In the genomic region with DNA sequence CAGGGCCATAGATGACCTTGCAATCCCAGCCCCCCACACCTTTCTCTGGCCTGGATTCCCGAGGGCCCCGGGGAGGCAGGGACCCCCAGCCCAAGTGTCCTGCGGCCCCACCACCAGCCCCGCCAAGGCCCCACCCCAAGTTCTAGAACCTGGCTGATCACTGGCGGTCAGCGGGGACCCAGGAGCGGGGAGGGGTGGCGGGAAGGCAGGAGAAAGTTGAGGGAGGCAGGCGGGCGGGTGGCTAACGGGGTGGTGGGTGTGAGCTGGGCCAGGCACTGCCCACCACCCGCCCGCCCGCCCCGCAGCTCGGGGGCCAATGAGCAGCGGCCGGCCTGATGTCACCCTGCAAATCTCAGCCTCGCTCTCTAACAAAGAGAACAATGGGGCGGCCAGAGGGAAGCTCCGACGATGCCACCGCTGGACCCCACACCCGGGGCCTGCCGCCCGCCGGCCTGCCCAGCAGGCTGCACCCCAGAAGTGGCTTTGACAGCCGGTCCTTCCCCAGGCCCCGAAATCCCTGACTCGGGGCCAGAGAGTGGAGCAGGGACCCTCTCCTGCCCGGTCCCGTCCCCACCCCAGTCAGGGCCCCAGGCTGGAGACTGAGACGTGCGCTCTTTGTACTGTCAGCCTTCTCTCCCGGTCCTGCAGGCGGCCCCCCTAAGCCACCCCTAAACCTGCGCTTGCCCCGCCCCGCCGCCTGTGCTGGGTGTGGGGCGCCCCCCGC, we compare ENCODE assay signal across 1 cellular context.
A peak's percentile ranks its signal among the peaks of the same experiment; 100 is the strongest.
TF ChIP-seq lines count a peak whose summit lies in the region.

No MANE protein-coding gene starts in this region.

TF ChIP-seq in HepG2, 621 proteins besides CTCF, POLR2A, EP300 and RAD21 (continued from another document and continues in another):
- TF ChIP-seq, protein P1, sequence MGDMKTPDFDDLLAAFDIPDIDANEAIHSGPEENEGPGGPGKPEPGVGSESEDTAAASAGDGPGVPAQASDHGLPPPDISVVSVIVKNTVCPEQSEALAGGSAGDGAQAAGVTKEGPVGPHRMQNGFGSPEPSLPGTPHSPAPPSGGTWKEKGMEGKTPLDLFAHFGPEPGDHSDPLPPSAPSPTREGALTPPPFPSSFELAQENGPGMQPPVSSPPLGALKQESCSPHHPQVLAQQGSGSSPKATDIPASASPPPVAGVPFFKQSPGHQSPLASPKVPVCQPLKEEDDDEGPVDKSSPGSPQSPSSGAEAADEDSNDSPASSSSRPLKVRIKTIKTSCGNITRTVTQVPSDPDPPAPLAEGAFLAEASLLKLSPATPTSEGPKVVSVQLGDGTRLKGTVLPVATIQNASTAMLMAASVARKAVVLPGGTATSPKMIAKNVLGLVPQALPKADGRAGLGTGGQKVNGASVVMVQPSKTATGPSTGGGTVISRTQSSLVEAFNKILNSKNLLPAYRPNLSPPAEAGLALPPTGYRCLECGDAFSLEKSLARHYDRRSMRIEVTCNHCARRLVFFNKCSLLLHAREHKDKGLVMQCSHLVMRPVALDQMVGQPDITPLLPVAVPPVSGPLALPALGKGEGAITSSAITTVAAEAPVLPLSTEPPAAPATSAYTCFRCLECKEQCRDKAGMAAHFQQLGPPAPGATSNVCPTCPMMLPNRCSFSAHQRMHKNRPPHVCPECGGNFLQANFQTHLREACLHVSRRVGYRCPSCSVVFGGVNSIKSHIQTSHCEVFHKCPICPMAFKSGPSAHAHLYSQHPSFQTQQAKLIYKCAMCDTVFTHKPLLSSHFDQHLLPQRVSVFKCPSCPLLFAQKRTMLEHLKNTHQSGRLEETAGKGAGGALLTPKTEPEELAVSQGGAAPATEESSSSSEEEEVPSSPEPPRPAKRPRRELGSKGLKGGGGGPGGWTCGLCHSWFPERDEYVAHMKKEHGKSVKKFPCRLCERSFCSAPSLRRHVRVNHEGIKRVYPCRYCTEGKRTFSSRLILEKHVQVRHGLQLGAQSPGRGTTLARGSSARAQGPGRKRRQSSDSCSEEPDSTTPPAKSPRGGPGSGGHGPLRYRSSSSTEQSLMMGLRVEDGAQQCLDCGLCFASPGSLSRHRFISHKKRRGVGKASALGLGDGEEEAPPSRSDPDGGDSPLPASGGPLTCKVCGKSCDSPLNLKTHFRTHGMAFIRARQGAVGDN (CRISPR knock-in tag; IDR thresholded peaks at IDR 0.05): peak; percentile 5
- no peak for TF ChIP-seq REL (CRISPR knock-in tag; conservative IDR thresholded peaks at IDR 0.05)
- TF ChIP-seq KLF11 (CRISPR knock-in tag; IDR thresholded peaks at IDR 0.05): no peak
- TF ChIP-seq, protein P2, sequence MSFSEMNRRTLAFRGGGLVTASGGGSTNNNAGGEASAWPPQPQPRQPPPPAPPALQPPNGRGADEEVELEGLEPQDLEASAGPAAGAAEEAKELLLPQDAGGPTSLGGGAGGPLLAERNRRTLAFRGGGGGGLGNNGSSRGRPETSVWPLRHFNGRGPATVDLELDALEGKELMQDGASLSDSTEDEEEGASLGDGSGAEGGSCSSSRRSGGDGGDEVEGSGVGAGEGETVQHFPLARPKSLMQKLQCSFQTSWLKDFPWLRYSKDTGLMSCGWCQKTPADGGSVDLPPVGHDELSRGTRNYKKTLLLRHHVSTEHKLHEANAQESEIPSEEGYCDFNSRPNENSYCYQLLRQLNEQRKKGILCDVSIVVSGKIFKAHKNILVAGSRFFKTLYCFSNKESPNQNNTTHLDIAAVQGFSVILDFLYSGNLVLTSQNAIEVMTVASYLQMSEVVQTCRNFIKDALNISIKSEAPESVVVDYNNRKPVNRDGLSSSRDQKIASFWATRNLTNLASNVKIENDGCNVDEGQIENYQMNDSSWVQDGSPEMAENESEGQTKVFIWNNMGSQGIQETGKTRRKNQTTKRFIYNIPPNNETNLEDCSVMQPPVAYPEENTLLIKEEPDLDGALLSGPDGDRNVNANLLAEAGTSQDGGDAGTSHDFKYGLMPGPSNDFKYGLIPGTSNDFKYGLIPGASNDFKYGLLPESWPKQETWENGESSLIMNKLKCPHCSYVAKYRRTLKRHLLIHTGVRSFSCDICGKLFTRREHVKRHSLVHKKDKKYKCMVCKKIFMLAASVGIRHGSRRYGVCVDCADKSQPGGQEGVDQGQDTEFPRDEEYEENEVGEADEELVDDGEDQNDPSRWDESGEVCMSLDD (CRISPR knock-in tag; IDR thresholded peaks at IDR 0.05; ENCODE audit: borderline replicate concordance): peak; percentile 22; the same call in 1 of the 2 replicates
- TF ChIP-seq, protein P3, sequence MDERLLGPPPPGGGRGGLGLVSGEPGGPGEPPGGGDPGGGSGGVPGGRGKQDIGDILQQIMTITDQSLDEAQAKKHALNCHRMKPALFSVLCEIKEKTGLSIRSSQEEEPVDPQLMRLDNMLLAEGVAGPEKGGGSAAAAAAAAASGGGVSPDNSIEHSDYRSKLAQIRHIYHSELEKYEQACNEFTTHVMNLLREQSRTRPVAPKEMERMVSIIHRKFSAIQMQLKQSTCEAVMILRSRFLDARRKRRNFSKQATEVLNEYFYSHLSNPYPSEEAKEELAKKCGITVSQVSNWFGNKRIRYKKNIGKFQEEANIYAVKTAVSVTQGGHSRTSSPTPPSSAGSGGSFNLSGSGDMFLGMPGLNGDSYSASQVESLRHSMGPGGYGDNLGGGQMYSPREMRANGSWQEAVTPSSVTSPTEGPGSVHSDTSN (CRISPR knock-in tag; IDR thresholded peaks at IDR 0.05): no peak
- TF ChIP-seq ZNF766 (CRISPR knock-in tag; IDR thresholded peaks at IDR 0.05; ENCODE audit: borderline replicate concordance): no peak
- no peak for TF ChIP-seq ZNF383 (CRISPR knock-in tag; IDR thresholded peaks at IDR 0.05; ENCODE audit: borderline replicate concordance)
- TF ChIP-seq, protein P4, sequence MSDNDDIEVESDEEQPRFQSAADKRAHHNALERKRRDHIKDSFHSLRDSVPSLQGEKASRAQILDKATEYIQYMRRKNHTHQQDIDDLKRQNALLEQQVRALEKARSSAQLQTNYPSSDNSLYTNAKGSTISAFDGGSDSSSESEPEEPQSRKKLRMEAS (IDR thresholded peaks at IDR 0.05): no peak
- TF ChIP-seq ZNF501 (CRISPR knock-in tag; IDR thresholded peaks at IDR 0.05): no peak
- TF ChIP-seq, protein P5, sequence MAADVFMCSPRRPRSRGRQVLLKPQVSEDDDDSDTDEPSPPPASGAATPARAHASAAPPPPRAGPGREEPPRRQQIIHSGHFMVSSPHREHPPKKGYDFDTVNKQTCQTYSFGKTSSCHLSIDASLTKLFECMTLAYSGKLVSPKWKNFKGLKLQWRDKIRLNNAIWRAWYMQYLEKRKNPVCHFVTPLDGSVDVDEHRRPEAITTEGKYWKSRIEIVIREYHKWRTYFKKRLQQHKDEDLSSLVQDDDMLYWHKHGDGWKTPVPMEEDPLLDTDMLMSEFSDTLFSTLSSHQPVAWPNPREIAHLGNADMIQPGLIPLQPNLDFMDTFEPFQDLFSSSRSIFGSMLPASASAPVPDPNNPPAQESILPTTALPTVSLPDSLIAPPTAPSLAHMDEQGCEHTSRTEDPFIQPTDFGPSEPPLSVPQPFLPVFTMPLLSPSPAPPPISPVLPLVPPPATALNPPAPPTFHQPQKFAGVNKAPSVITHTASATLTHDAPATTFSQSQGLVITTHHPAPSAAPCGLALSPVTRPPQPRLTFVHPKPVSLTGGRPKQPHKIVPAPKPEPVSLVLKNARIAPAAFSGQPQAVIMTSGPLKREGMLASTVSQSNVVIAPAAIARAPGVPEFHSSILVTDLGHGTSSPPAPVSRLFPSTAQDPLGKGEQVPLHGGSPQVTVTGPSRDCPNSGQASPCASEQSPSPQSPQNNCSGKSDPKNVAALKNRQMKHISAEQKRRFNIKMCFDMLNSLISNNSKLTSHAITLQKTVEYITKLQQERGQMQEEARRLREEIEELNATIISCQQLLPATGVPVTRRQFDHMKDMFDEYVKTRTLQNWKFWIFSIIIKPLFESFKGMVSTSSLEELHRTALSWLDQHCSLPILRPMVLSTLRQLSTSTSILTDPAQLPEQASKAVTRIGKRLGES (CRISPR knock-in tag; IDR thresholded peaks at IDR 0.05; ENCODE audit: borderline replicate concordance): no peak
- TF ChIP-seq, protein P6, sequence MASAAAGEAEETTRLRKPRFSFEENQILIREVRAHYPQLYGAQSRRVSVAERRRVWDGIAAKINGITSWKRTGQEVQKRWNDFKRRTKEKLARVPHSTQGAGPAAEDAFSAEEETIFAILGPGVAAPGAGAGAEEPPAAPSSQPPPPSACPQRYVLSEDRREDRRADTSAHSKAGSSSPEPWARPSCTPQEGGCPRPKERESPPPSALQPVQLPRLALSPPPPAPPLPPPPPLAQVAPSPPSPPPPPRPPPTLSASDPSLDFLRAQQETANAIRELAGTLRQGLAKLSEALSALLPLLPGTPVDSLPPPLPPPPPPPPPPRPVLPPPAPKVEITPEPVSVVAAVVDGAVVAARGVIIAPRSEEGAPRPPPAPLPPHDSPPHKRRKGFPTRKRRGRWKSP (CRISPR knock-in tag; IDR thresholded peaks at IDR 0.05): no peak
- no peak for TF ChIP-seq CHD2 (IDR thresholded peaks at IDR 0.05; ENCODE audit: low read depth, low read length)
- 0 out of 2 replicates have a peak, but pooled peaks have one; percentile 30 for TF ChIP-seq PHF8 (CRISPR knock-in tag; IDR thresholded peaks at IDR 0.05)
- TF ChIP-seq, protein P7, sequence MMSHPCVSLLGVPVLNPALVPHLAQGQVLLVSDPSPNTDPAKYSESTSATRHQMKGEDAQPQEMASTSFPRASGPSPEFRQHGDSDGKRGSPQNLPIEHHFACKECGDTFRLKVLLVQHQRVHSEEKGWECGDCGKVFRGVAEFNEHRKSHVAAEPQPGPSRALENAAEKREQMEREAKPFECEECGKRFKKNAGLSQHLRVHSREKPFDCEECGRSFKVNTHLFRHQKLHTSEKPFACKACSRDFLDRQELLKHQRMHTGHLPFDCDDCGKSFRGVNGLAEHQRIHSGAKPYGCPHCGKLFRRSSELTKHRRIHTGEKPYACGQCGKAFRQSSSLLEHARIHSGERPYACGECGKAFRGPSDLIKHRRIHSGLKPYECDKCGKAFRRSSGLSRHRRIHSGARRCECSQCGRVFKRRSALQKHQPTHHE (CRISPR knock-in tag; IDR thresholded peaks at IDR 0.05; ENCODE audit: borderline replicate concordance): no peak
- no peak for TF ChIP-seq SSRP1 (CRISPR knock-in tag; IDR thresholded peaks at IDR 0.05)
- TF ChIP-seq ZFP36L2 (CRISPR knock-in tag; IDR thresholded peaks at IDR 0.05): no peak
- TF ChIP-seq SIX1 (CRISPR knock-in tag; IDR thresholded peaks at IDR 0.05; ENCODE audit: borderline replicate concordance): no peak
- TF ChIP-seq ZNF337 (CRISPR knock-in tag; IDR thresholded peaks at IDR 0.05; ENCODE audit: borderline replicate concordance, low read depth): no peak
- TF ChIP-seq PRMT3 (CRISPR knock-in tag; IDR thresholded peaks at IDR 0.05; ENCODE audit: borderline replicate concordance, low read depth): no peak
- TF ChIP-seq ZNF678 (CRISPR knock-in tag; IDR thresholded peaks at IDR 0.05): no peak
- TF ChIP-seq, protein P8, sequence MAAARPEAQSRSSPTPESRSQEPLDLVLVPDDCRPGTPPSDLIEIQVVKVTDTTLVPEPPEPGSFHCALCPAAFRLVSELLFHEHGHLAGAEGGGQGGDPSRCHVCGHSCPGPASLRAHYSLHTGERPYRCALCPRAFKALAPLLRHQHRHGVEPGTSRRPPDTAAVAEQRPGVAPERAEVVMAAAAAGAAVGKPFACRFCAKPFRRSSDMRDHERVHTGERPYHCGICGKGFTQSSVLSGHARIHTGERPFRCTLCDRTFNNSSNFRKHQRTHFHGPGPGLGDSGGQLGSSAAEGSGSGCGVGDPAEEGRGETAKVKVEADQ (CRISPR knock-in tag; IDR thresholded peaks at IDR 0.05; ENCODE audit: borderline replicate concordance): no peak
- TF ChIP-seq ZNF546 (CRISPR knock-in tag; conservative IDR thresholded peaks at IDR 0.05): no peak
- peak; percentile 98 for TF ChIP-seq GFI1 (CRISPR knock-in tag; IDR thresholded peaks at IDR 0.05; ENCODE audit: borderline replicate concordance)
- no peak for TF ChIP-seq NFIB (CRISPR knock-in tag; IDR thresholded peaks at IDR 0.05; ENCODE audit: borderline replicate concordance)
- TF ChIP-seq CENPX (CRISPR knock-in tag; IDR thresholded peaks at IDR 0.05): no peak
- TF ChIP-seq, protein P9, sequence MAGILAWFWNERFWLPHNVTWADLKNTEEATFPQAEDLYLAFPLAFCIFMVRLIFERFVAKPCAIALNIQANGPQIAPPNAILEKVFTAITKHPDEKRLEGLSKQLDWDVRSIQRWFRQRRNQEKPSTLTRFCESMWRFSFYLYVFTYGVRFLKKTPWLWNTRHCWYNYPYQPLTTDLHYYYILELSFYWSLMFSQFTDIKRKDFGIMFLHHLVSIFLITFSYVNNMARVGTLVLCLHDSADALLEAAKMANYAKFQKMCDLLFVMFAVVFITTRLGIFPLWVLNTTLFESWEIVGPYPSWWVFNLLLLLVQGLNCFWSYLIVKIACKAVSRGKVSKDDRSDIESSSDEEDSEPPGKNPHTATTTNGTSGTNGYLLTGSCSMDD (CRISPR knock-in tag; IDR thresholded peaks at IDR 0.05): no peak
- peak; percentile 33; the same call in 1 of the 2 replicates for TF ChIP-seq ZNF564 (CRISPR knock-in tag; IDR thresholded peaks at IDR 0.05)
- TF ChIP-seq MAZ (IDR thresholded peaks at IDR 0.05; ENCODE audit: borderline replicate concordance, low read depth, low read length): no peak
- TF ChIP-seq MAZ (CRISPR knock-in tag; IDR thresholded peaks at IDR 0.05; ENCODE audit: low read depth): no peak
- no peak for TF ChIP-seq ZBTB3 (CRISPR knock-in tag; IDR thresholded peaks at IDR 0.05; ENCODE audit: borderline replicate concordance, low read depth)
- no peak for TF ChIP-seq RNF2 (conservative IDR thresholded peaks at IDR 0.05; ENCODE audit: low read depth)
- TF ChIP-seq, protein P10, sequence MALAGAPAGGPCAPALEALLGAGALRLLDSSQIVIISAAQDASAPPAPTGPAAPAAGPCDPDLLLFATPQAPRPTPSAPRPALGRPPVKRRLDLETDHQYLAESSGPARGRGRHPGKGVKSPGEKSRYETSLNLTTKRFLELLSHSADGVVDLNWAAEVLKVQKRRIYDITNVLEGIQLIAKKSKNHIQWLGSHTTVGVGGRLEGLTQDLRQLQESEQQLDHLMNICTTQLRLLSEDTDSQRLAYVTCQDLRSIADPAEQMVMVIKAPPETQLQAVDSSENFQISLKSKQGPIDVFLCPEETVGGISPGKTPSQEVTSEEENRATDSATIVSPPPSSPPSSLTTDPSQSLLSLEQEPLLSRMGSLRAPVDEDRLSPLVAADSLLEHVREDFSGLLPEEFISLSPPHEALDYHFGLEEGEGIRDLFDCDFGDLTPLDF (CRISPR knock-in tag; IDR thresholded peaks at IDR 0.05): no peak
- no peak for TF ChIP-seq YEATS4 (CRISPR knock-in tag; IDR thresholded peaks at IDR 0.05; ENCODE audit: borderline replicate concordance)
- no peak for TF ChIP-seq GABPB1 (CRISPR knock-in tag; IDR thresholded peaks at IDR 0.05)
- TF ChIP-seq, protein P11, sequence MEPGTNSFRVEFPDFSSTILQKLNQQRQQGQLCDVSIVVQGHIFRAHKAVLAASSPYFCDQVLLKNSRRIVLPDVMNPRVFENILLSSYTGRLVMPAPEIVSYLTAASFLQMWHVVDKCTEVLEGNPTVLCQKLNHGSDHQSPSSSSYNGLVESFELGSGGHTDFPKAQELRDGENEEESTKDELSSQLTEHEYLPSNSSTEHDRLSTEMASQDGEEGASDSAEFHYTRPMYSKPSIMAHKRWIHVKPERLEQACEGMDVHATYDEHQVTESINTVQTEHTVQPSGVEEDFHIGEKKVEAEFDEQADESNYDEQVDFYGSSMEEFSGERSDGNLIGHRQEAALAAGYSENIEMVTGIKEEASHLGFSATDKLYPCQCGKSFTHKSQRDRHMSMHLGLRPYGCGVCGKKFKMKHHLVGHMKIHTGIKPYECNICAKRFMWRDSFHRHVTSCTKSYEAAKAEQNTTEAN (CRISPR knock-in tag; conservative IDR thresholded peaks at IDR 0.05): no peak
- no peak for TF ChIP-seq ZNF3 (CRISPR knock-in tag; IDR thresholded peaks at IDR 0.05)
- no peak for TF ChIP-seq ZNF709 (CRISPR knock-in tag; IDR thresholded peaks at IDR 0.05)
